ENCODE assay signal across 10 cellular contexts in genomic region chr20:63682384-63683139, GRCh38. TPM values are rescaled to one million over a fixed set of nuclear protein-coding genes. Genes with fewer than 3 reads are reported as not detected.
DNase-seq lines count a peak whose midpoint lies in the region; ATAC-seq and TF ChIP-seq lines count a peak whose summit lies in the region.
"Had no signal": no experiment of that assay in that cellular context is flagged by ENCODE, and none has a peak within 500 bp of the region (broad histone marks: within the 10 kb centered on the region; RNA-seq: fewer than 3 reads in every experiment).

No MANE protein-coding gene starts in this region.

- H3K9ac ChIP-seq in NT2/D1 (ENCODE audit: insufficient read length, low read depth) (peak overlapping the region; percentile 68), neuronal stem cell (ENCODE audit: low read depth, low read length, poor library complexity) (no peak overlapping the region)

- 38 to 60% methylated on average over 21 to 22 of the region's 22 CpGs for WGBS in esophagus, 2 donors
- WGBS in neuronal stem cell (ENCODE audit: extremely low coverage in 2 of 2, insufficient read length in 2 of 2, insufficient replicate concordance in 1 of 2), 2 donors, result no CpG with 5 or more reads among the region's 22 CpGs

- no peak overlapping the region for H3K4ac ChIP-seq in neuronal stem cell (ENCODE audit: low read length)

- H3K4me1 ChIP-seq in NT2/D1 (ENCODE audit: insufficient read depth, insufficient read length), result peaks cover 39% of the 10 kb centered on the region
- peaks cover 12 to 28% of the 10 kb centered on the region in 2 donors for H3K4me1 ChIP-seq in esophagus (ENCODE audit: control insufficient read depth in 2 of 2, insufficient read depth in 2 of 2, low read length in 1 of 2)
- peaks cover 14 to 17% of the 10 kb centered on the region in 2 donors for H3K4me1 ChIP-seq in neuronal stem cell (ENCODE audit: control insufficient read depth in 2 of 2, insufficient read depth in 1 of 2, low read depth in 1 of 2, low read length in 2 of 2)
- no peaks in the 10 kb centered on the region for H3K4me1 ChIP-seq in OCI-LY7 (ENCODE audit: insufficient read depth, low read length, poor library complexity, severe bottlenecking)

- CTCF ChIA-PET in BJ (lab: Yijun Ruan, JAX) (interaction anchor here (0.9 to 1.3 kb wide), 5 partner anchors 15 to 162 kb away, joined by 3 to 5 read pairs (median 4); partner anchors contain the start of genes PPDPF and RTEL1), OCI-LY7 (lab: Charles Lee; ENCODE audit: unreplicated experiment) (no interaction called here)

- H2BK120ac ChIP-seq in neuronal stem cell (ENCODE audit: low read depth, low read length), result no peak overlapping the region

- POLR2A ChIA-PET in BJ (lab: Charles Lee), result no interaction called here
- POLR2A ChIA-PET in OCI-LY7 (lab: Charles Lee), result no interaction called here

- H4K20me1 ChIP-seq in OCI-LY7 (ENCODE audit: insufficient read depth, low read length), result no peaks in the 10 kb centered on the region

- peak overlapping the region; percentile 65 to 78 for H3K27ac ChIP-seq in esophagus (ENCODE audit: low read depth in 2 of 2, low read length in 1 of 2)
- no peak overlapping the region for H3K27ac ChIP-seq in neuronal stem cell (replicated peaks; ENCODE audit: low read length)
- no peak overlapping the region for H3K27ac ChIP-seq in OCI-LY7 (ENCODE audit: low read depth, low read length, poor library complexity, severe bottlenecking)

- H3K9me3 ChIP-seq in NT2/D1 (ENCODE audit: insufficient read depth, low read length) (no peaks in the 10 kb centered on the region), esophagus (ENCODE audit: control insufficient read depth in 2 of 2, insufficient read depth in 1 of 2, low read depth in 1 of 2, low read length in 1 of 2) (no peaks in the 10 kb centered on the region), neuronal stem cell (replicated peaks in 1 of 2; ENCODE audit: control insufficient read depth in 2 of 2, insufficient read depth in 1 of 2, low read depth in 1 of 2, low read length in 2 of 2) (peaks cover 0 to 5% of the 10 kb centered on the region in 2 donors), OCI-LY7 (ENCODE audit: low read length) (no peaks in the 10 kb centered on the region)

- intact Hi-C loops in OCI-LY7 (cut with micrococcal nuclease; ENCODE audit: unreplicated experiment), result no loop called here

- H3K4me3 ChIP-seq in BJ (ENCODE audit: low read depth, low read length), result no peak overlapping the region
- H3K4me3 ChIP-seq in NT2/D1 (ENCODE audit: insufficient read length, low read depth), result no peak overlapping the region
- H3K4me3 ChIP-seq in esophagus (ENCODE audit: low read depth in 1 of 2, low read length in 2 of 2), result no peak overlapping the region
- H3K4me3 ChIP-seq in neuronal stem cell (ENCODE audit: low read length in 2 of 2), result peak overlapping the region in 1 of 2 donors; percentile 59
- no peak overlapping the region for H3K4me3 ChIP-seq in OCI-LY7 (ENCODE audit: low read depth, low read length, poor library complexity, severe bottlenecking)

- peaks cover 12% of the 10 kb centered on the region for H3K36me3 ChIP-seq in BJ (ENCODE audit: control insufficient read depth, insufficient read depth, low read length)
- peaks cover 59% of the 10 kb centered on the region for H3K36me3 ChIP-seq in NT2/D1 (ENCODE audit: insufficient read depth, insufficient read length, low read length)
- H3K36me3 ChIP-seq in esophagus (ENCODE audit: control insufficient read depth in 2 of 2, insufficient read depth in 2 of 2, low read length in 1 of 2), result peaks cover 0 to 5% of the 10 kb centered on the region in 2 donors
- H3K36me3 ChIP-seq in neuronal stem cell (replicated peaks in 1 of 2; ENCODE audit: control insufficient read depth in 2 of 2, insufficient read depth in 2 of 2, low read length in 2 of 2), result peaks cover 4 to 40% of the 10 kb centered on the region in 2 donors
- H3K36me3 ChIP-seq in OCI-LY7 (ENCODE audit: insufficient read depth, low read length), result peaks cover 19% of the 10 kb centered on the region; the same call in 1 of the 2 replicates

- H3K23ac ChIP-seq in neuronal stem cell (ENCODE audit: low read depth, low read length, poor library complexity), result no peak overlapping the region

- H2BK15ac ChIP-seq in neuronal stem cell (ENCODE audit: low read length), result no peak overlapping the region

- H4K91ac ChIP-seq in neuronal stem cell (ENCODE audit: low read depth, low read length, poor library complexity), result no peak overlapping the region

- DNase-seq in BJ (ENCODE audit: low read depth) (peak; percentile 92), NT2/D1 (ENCODE audit: low read depth, low spot score) (no peak), neuronal stem cell (ENCODE audit: low spot score) (no peak), OCI-LY7 (ENCODE audit: low spot score) (no peak)
- no peak for DNase-seq in activated CD8-positive, alpha-beta memory T cell treated with anti-CD3 and anti-CD28 coated beads, Interleukin-2, amount 50 U/mL, for 4 hours
- DNase-seq: immature natural killer cell, T-helper 1 cell had no signal

- H3K27me3 ChIP-seq in BJ (ENCODE audit: control insufficient read depth, insufficient read depth, low read length) (no peaks in the 10 kb centered on the region), NT2/D1 (ENCODE audit: insufficient read depth, insufficient read length) (no peaks in the 10 kb centered on the region), esophagus (ENCODE audit: control insufficient read depth in 1 of 2, insufficient read depth in 2 of 2, low read length in 2 of 2) (no peaks in the 10 kb centered on the region), neuronal stem cell (ENCODE audit: control insufficient read depth in 3 of 3, insufficient read depth in 3 of 3, low read depth in 1 of 3, low read length in 3 of 3) (no peaks in the 10 kb centered on the region)

- no peaks in the 10 kb centered on the region for H3K79me2 ChIP-seq in OCI-LY7 (ENCODE audit: insufficient read depth, low read depth, low read length)

- TF ChIP-seq CTCF in BJ (IDR thresholded peaks at IDR 0.05; ENCODE audit: insufficient read depth, low read depth, low read length) (no peak), OCI-LY7 (conservative IDR thresholded peaks at IDR 0.05; ENCODE audit: low read length) (no peak)

- peak overlapping the region; percentile 48 for H3K18ac ChIP-seq in neuronal stem cell (ENCODE audit: low read length)

- peak overlapping the region; percentile 23 for H4K8ac ChIP-seq in neuronal stem cell (ENCODE audit: low read depth, low read length)

- BruUV-seq in OCI-LY7 (replicated peaks; lab: Mats Ljungman, UMichigan), result no TSS peak

- H3K79me1 ChIP-seq in neuronal stem cell (ENCODE audit: low read depth, low read length), result peaks cover 4% of the 10 kb centered on the region

- H2AFZ ChIP-seq in neuronal stem cell (ENCODE audit: low read length) (no peak overlapping the region), OCI-LY7 (ENCODE audit: low read length) (no peak overlapping the region)

- H2BK5ac ChIP-seq in neuronal stem cell (ENCODE audit: low read length), result no peak overlapping the region

- H3K14ac ChIP-seq in neuronal stem cell (ENCODE audit: low read length), result no peak overlapping the region

- no peak overlapping the region for H2AK5ac ChIP-seq in neuronal stem cell (ENCODE audit: low read depth, low read length)

- H2BK12ac ChIP-seq in neuronal stem cell (ENCODE audit: low read length), result no peak overlapping the region

- ATAC-seq in GM18498 (IDR thresholded peaks at IDR 0.05; ENCODE audit: unreplicated experiment), result no peak
- ATAC-seq in HG03097 (IDR thresholded peaks at IDR 0.05; ENCODE audit: low FRiP score, unreplicated experiment), result no peak

- H3K9me2 ChIP-seq in OCI-LY7 (ENCODE audit: insufficient read depth, low read length), result no peaks in the 10 kb centered on the region

- H3K4me2 ChIP-seq in neuronal stem cell (ENCODE audit: insufficient read depth, low read length, poor library complexity, severe bottlenecking), result no peak overlapping the region
- no peak overlapping the region for H3K4me2 ChIP-seq in OCI-LY7 (ENCODE audit: low read length)

RNA-seq across cellular contexts. Expression of gene TNFRSF6B, which starts 13.9 kb away (rescaled TPM):
- polyA plus RNA-seq in BJ (2011; rRNA removed) (2.1 and 3.2 TPM in 2 replicates), esophagus (10 to 100 TPM in 1 of 2 donors, 1 to 10 TPM in 1; 2.6 to 15.2 TPM)
- 0.46 TPM in 1 of 2 replicates, not detected in the other for polyA minus RNA-seq in BJ (2011; rRNA and poly(A)+ RNA removed)
- 0.70 TPM for polyA plus RNA-seq in neuronal stem cell (2013, experiment 1 of 2)
- polyA plus RNA-seq in neuronal stem cell (2013, experiment 2 of 2), result 0.90 TPM
- total RNA-seq in OCI-LY7 (2014; rRNA removed; shearing (Covaris generic)), result 1.4 and 6.6 TPM in 2 replicates
- 1.0 TPM in 1 of 2 replicates, not detected in the other for total RNA-seq in OCI-LY7 (2022)
- polyA plus RNA-seq: immature natural killer cell had no signal

RNA-seq across cellular contexts. Expression of gene RTEL1, which starts 24.4 kb away (rescaled TPM):
- polyA plus RNA-seq in BJ (2011; rRNA removed), result 13.6 and 18.3 TPM in 2 replicates
- 18.6 and 27.2 TPM in 2 replicates for polyA minus RNA-seq in BJ (2011; rRNA and poly(A)+ RNA removed)
- 10 to 100 TPM in 1 of 2 donors, 1 to 10 TPM in 1; 8.1 to 14.5 TPM for polyA plus RNA-seq in esophagus
- 5.1 TPM for polyA plus RNA-seq in neuronal stem cell (2013, experiment 1 of 2)
- polyA plus RNA-seq in neuronal stem cell (2013, experiment 2 of 2), result 5.1 TPM
- total RNA-seq in OCI-LY7 (2014; rRNA removed; shearing (Covaris generic)), result 20.0 and 22.5 TPM in 2 replicates
- total RNA-seq in OCI-LY7 (2022), result 47.2 and 55.0 TPM in 2 replicates

RNA-seq across cellular contexts. Expression of gene ARFRP1, which starts 25.2 kb away (rescaled TPM):
- polyA plus RNA-seq in BJ (2011; rRNA removed) (29.3 and 41.9 TPM in 2 replicates), esophagus (10 to 100 TPM; 33.9 to 35.4 TPM)
- 14.8 and 16.4 TPM in 2 replicates for polyA minus RNA-seq in BJ (2011; rRNA and poly(A)+ RNA removed)
- 8.8 TPM for polyA plus RNA-seq in neuronal stem cell (2013, experiment 1 of 2)
- polyA plus RNA-seq in neuronal stem cell (2013, experiment 2 of 2), result 8.0 TPM
- 47.9 and 53.3 TPM in 2 replicates for total RNA-seq in OCI-LY7 (2014; rRNA removed; shearing (Covaris generic))
- 82.1 and 85.6 TPM in 2 replicates for total RNA-seq in OCI-LY7 (2022)

RNA-seq across cellular contexts. Expression of gene ZGPAT, which starts 25.3 kb away (rescaled TPM):
- 9.4 and 15.9 TPM in 2 replicates for polyA plus RNA-seq in BJ (2011; rRNA removed)
- 5.9 and 12.5 TPM in 2 replicates for polyA minus RNA-seq in BJ (2011; rRNA and poly(A)+ RNA removed)
- 10 to 100 TPM; 24.4 to 38.9 TPM for polyA plus RNA-seq in esophagus
- 11.0 TPM for polyA plus RNA-seq in neuronal stem cell (2013, experiment 1 of 2)
- 11.0 TPM for polyA plus RNA-seq in neuronal stem cell (2013, experiment 2 of 2)
- 43.1 and 43.9 TPM in 2 replicates for total RNA-seq in OCI-LY7 (2014; rRNA removed; shearing (Covaris generic))
- 50.8 and 55.4 TPM in 2 replicates for total RNA-seq in OCI-LY7 (2022)

RNA-seq across cellular contexts. Expression of gene STMN3, which starts 29.3 kb away (rescaled TPM):
- 9.7 and 12.7 TPM in 2 replicates for polyA plus RNA-seq in BJ (2011; rRNA removed)
- 4.4 and 4.8 TPM in 2 replicates for polyA minus RNA-seq in BJ (2011; rRNA and poly(A)+ RNA removed)
- polyA plus RNA-seq in esophagus, result 1 to 10 TPM; 3.7 to 6.1 TPM
- polyA plus RNA-seq in neuronal stem cell (2013, experiment 1 of 2), result 4.5 TPM
- polyA plus RNA-seq in neuronal stem cell (2013, experiment 2 of 2), result 4.6 TPM
- 4.0 and 6.7 TPM in 2 replicates for total RNA-seq in OCI-LY7 (2014; rRNA removed; shearing (Covaris generic))
- 6.7 and 7.5 TPM in 2 replicates for total RNA-seq in OCI-LY7 (2022)

Comparison
In these comparisons a context has a peak if more than half of its experiments do, and no peak if none do; other contexts are left out.
1. H3K27ac ChIP-seq: peak in esophagus (2 of 2); none in neuronal stem cell (single experiment) and OCI-LY7 (single experiment).